Comparison of ENCODE assay signal across 18 cellular contexts in the genomic region with DNA sequence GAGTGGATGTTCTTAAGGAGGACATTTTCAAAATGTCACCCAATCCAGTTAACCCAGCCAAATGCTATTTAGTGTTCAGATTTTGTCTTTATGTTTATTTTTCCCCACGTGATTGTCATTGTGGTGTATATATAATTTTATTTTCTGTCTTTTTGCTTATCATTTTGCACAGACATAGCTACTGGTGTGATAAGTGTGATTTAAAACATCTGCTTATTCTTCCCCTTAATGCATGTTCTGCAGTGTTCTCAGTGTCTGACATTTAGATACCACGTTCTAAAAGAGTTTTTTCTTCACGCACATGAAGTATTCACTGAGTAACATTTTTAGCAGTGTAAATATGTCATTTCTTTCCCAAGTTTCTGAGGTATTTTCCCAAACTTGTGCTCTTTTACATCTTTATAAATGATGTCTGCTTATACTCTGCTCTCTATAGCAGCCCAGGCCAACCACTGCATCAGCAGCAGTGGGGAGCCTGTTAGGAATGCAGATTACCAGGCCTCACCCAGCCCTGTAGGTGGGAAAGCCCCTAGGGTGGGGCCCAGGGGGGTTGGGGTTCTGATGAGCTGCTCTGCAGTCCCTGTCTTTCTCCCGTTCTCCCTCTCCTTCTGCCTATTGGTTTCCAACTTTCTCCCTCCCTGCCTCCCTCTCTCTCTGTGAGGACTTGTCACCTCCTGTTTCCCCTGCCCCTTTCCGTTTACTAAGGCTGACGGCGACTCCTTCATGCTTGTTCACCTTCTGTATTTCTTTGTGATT. TPM values are rescaled to one million over a fixed set of nuclear protein-coding genes. Genes with fewer than 3 reads are reported as not detected.
DNase-seq lines count a peak whose midpoint lies in the region; TF ChIP-seq lines count a peak whose summit lies in the region.
"Had no signal": no experiment of that assay in that cellular context is flagged by ENCODE, and none has a peak within 500 bp of the region (broad histone marks: within the 10 kb centered on the region; RNA-seq: fewer than 3 reads in every experiment).

No MANE protein-coding gene starts in this region.

- TF ChIP-seq CTCF in GM13976 (IDR thresholded peaks at IDR 0.05; ENCODE audit: borderline replicate concordance, control extremely low read depth, extremely low read depth, insufficient read depth, missing control alignments) (no peak), H9 (conservative IDR thresholded peaks at IDR 0.05) (no peak), endodermal cell (conservative IDR thresholded peaks at IDR 0.05) (no peak), osteocyte (IDR thresholded peaks at IDR 0.05) (no peak)

- no peak overlapping the region for H2BK15ac ChIP-seq in H9 (ENCODE audit: low read depth, low read length)

- no peak overlapping the region for H4K5ac ChIP-seq in H9 (ENCODE audit: insufficient read length, low read depth, low read length)

- H3K27me3 ChIP-seq in H9 (ENCODE audit: insufficient read depth, low read length) = no peaks in the 10 kb centered on the region
- H3K27me3 ChIP-seq in endodermal cell (ENCODE audit: control insufficient read depth, insufficient read depth, low read length, poor library complexity, severe bottlenecking) = no peaks in the 10 kb centered on the region

- no peaks in the 10 kb centered on the region for H3K23me2 ChIP-seq in H9 (ENCODE audit: insufficient read length, low read depth, low read length, poor library complexity, severe bottlenecking)

- H2AK5ac ChIP-seq in H9 (ENCODE audit: insufficient read length, low read length) = no peak overlapping the region

- H3K27ac Mint-ChIP-seq in H9 (peak overlapping the region in 2 of 3 experiments; percentile 53 to 78; a peak in 5 of 7 replicates), endodermal cell (no peak overlapping the region), osteocyte (ENCODE audit: unreplicated experiment) (no peak overlapping the region)
- H3K27ac Mint-ChIP-seq: B cell; CD4-positive, CD25-positive, alpha-beta regulatory T cell had no signal

- no peak overlapping the region for H4K91ac ChIP-seq in H9 (ENCODE audit: insufficient read length, low read depth, low read length)

- no peaks in the 10 kb centered on the region for H3K36me3 ChIP-seq in endodermal cell (ENCODE audit: control insufficient read depth, insufficient read depth, low read length)
- H3K36me3 ChIP-seq: SJCRH30 had no signal

- in situ Hi-C loops in GM13976 (cut with MboI; ENCODE audit: low sequenced_read_pairs, unreplicated experiment) = no loop called here

- H3K9ac ChIP-seq in H9 (ENCODE audit: extremely low read depth, insufficient read length, low read length) (no peak overlapping the region), endodermal cell (ENCODE audit: extremely low read depth, low read length, poor library complexity, severe bottlenecking) (no peak overlapping the region)

- no peak overlapping the region for H3T11ph ChIP-seq in H9 (ENCODE audit: low read length)

- H3K4me3 ChIP-seq in endodermal cell (ENCODE audit: low read length) = no peak overlapping the region
- H3K4me3 ChIP-seq: SJCRH30 had no signal

- no peak overlapping the region for H2AFZ ChIP-seq in H9 (ENCODE audit: low read length)

- H3K4me1 ChIP-seq in H9 (ENCODE audit: insufficient read depth, low read length) (no peaks in the 10 kb centered on the region), endodermal cell (ENCODE audit: control insufficient read depth, insufficient read depth, low read length) (no peaks in the 10 kb centered on the region)
- H3K4me1 ChIP-seq: Caco-2, SJCRH30 had no signal

- no peak overlapping the region for H3K18ac ChIP-seq in H9 (ENCODE audit: insufficient read length, low read depth, low read length)

- no peaks in the 10 kb centered on the region; the same call in 1 of the 2 replicates for H3K79me2 ChIP-seq in H9 (ENCODE audit: insufficient read depth, low read length)

- DNase-seq in GM13976 (ENCODE audit: low spot score) = peak; percentile 4
- DNase-seq in H9 = peak; percentile 14
- peak; percentile 38 for DNase-seq in endodermal cell
- peak; percentile 49 for DNase-seq in osteocyte (ENCODE audit: extremely low spot score, unreplicated experiment)
- no peak for DNase-seq in SIG-M5 (lab: John Stamatoyannopoulos, UW)
- DNase-seq in NCI-H2107 (lab: John Stamatoyannopoulos, UW) = no peak
- no peak for DNase-seq in NCI-H2171 treated with DMSO at 0.1 percent for 48 hours (lab: John Stamatoyannopoulos, UW)
- DNase-seq: ACHN; CD4-positive, CD25-positive, alpha-beta regulatory T cell; DMS53; NCI-H1105; NCI-H1694; NCI-H345; NCI-H69; NK-92 treated with Interleukin-12 subunit alpha and Interleukin-12 subunit beta, amount 100 ng/mL, for 24 hours; SJCRH30 had no signal

- H3K27me3 Mint-ChIP-seq in H9 (ENCODE audit: low read depth) (no peaks in the 10 kb centered on the region), endodermal cell (ENCODE audit: insufficient read depth) (no peaks in the 10 kb centered on the region), osteocyte (ENCODE audit: unreplicated experiment) (peaks cover 12% of the 10 kb centered on the region)
- H3K27me3 Mint-ChIP-seq: CD4-positive, CD25-positive, alpha-beta regulatory T cell had no signal

- no peak overlapping the region for H2BK5ac ChIP-seq in H9 (ENCODE audit: insufficient read length, low read length)

- no peak overlapping the region for H2BK120ac ChIP-seq in H9 (ENCODE audit: low read depth, low read length, poor library complexity, severe bottlenecking)

- H3K4me2 ChIP-seq in H9 (ENCODE audit: insufficient read depth, insufficient read length, low read length) = no peak overlapping the region

- no peak overlapping the region for H3K14ac ChIP-seq in H9 (ENCODE audit: insufficient read depth, low read length)

- H2BK20ac ChIP-seq in H9 (ENCODE audit: low read depth, low read length, poor library complexity, severe bottlenecking) = no peak overlapping the region

- no peaks in the 10 kb centered on the region for H3K9me3 Mint-ChIP-seq in H9
- no peaks in the 10 kb centered on the region for H3K9me3 Mint-ChIP-seq in endodermal cell
- no peaks in the 10 kb centered on the region for H3K9me3 Mint-ChIP-seq in osteocyte (ENCODE audit: unreplicated experiment)
- H3K9me3 Mint-ChIP-seq: CD4-positive, CD25-positive, alpha-beta regulatory T cell had no signal

- no peak overlapping the region for H2BK12ac ChIP-seq in H9 (ENCODE audit: insufficient read length, low read depth, low read length)

- H3K36me3 Mint-ChIP-seq in H9 (ENCODE audit: insufficient read depth in 1 of 3, low read depth in 3 of 3) = peaks cover 0 to 2% (median 0%) of the 10 kb centered on the region in 3 experiments; a peak in 1 of 7 replicates
- no peaks in the 10 kb centered on the region for H3K36me3 Mint-ChIP-seq in endodermal cell (ENCODE audit: low read depth)
- H3K36me3 Mint-ChIP-seq in osteocyte (ENCODE audit: unreplicated experiment) = no peaks in the 10 kb centered on the region
- H3K36me3 Mint-ChIP-seq: CD4-positive, CD25-positive, alpha-beta regulatory T cell had no signal

- H3K4me1 Mint-ChIP-seq in H9 = peaks cover 29 to 30% of the 10 kb centered on the region in 2 experiments
- peaks cover 10% of the 10 kb centered on the region for H3K4me1 Mint-ChIP-seq in endodermal cell
- no peaks in the 10 kb centered on the region for H3K4me1 Mint-ChIP-seq in osteocyte (ENCODE audit: unreplicated experiment)
- H3K4me1 Mint-ChIP-seq: B cell; CD4-positive, CD25-positive, alpha-beta regulatory T cell had no signal

- no peak overlapping the region for H3K56ac ChIP-seq in H9 (ENCODE audit: insufficient read length, low read depth, low read length)

- no peak overlapping the region for H3K4ac ChIP-seq in H9 (ENCODE audit: low read depth, low read length)

- H4K8ac ChIP-seq in H9 (replicated peaks; ENCODE audit: insufficient read length, low read depth, low read length) = no peak overlapping the region

- no peaks in the 10 kb centered on the region for H3K79me1 ChIP-seq in H9 (ENCODE audit: insufficient read depth, low read depth, low read length, poor library complexity, severe bottlenecking)

- H3K9me3 ChIP-seq in H9 (ENCODE audit: control insufficient read depth, low read depth, low read length) (no peaks in the 10 kb centered on the region), endodermal cell (ENCODE audit: control insufficient read depth, low read length) (no peaks in the 10 kb centered on the region)
- H3K9me3 ChIP-seq: Caco-2, SJCRH30 had no signal

- no peaks in the 10 kb centered on the region for H4K20me1 ChIP-seq in H9 (ENCODE audit: control insufficient read depth, insufficient read depth, insufficient read length)

- WGBS in H9 (ENCODE audit: extremely low coverage, insufficient read length, low lambda C conversion rate) = no CpG with 5 or more reads among the region's 7 CpGs
- 87 to 94% methylated on average over 5 to 6 of the region's 7 CpGs for WGBS in endodermal cell (ENCODE audit: insufficient coverage in 1 of 2, insufficient read length in 1 of 2), 2 experiments

- no peak overlapping the region for H3K4me3 Mint-ChIP-seq in H9
- H3K4me3 Mint-ChIP-seq in endodermal cell = no peak overlapping the region
- no peak overlapping the region for H3K4me3 Mint-ChIP-seq in osteocyte (ENCODE audit: unreplicated experiment)
- H3K4me3 Mint-ChIP-seq: B cell; CD4-positive, CD25-positive, alpha-beta regulatory T cell had no signal

- H3K23ac ChIP-seq in H9 (ENCODE audit: insufficient read length, low read depth, low read length) = no peak overlapping the region

- H3K27ac ChIP-seq in H9 (ENCODE audit: insufficient read length, low read depth, low read length) (no peak overlapping the region), endodermal cell (ENCODE audit: low read depth, low read length) (no peak overlapping the region)
- H3K27ac ChIP-seq: SJCRH30 had no signal

RNA-seq across cellular contexts. Expression of gene ADCY1, which starts 20.8 kb away (rescaled TPM):
- total RNA-seq in H9 (2021) (18.7 and 21.6 TPM in 2 replicates), endodermal cell (10 to 100 TPM; 15.3 to 18.5 TPM), osteocyte (0.05 and 0.08 TPM in 2 replicates)
- polyA plus RNA-seq in endodermal cell (2013, experiment 1 of 2) = 5.0 TPM
- polyA plus RNA-seq in endodermal cell (2013, experiment 2 of 2) = 5.6 TPM
- total RNA-seq: CD4-positive, CD25-positive, alpha-beta regulatory T cell; SJCRH30 had no signal
- polyA plus RNA-seq: CD4-positive, CD25-positive, alpha-beta regulatory T cell had no signal

Comparison
In these comparisons a context has a peak if more than half of its experiments do, and no peak if none do; other contexts are left out.
1. DNase-seq: peak in GM13976 (single experiment), H9 (single experiment), endodermal cell (single experiment) and osteocyte (single experiment); none in SIG-M5 (single experiment), NCI-H2107 (single experiment) and NCI-H2171 treated with DMSO at 0.1 percent for 48 hours (single experiment).
2. H3K27ac Mint-ChIP-seq: peak in H9 (2 of 3); none in endodermal cell (single experiment) and osteocyte (single experiment).
3. RNA of gene ADCY1, which starts 20.8 kb away (total RNA-seq): 18.7 to 21.6 TPM in H9 and 15.3 to 18.5 TPM in endodermal cell; 0.05 to 0.08 TPM in osteocyte; every median in the first group is over 10 times any median in the second.